25 cellular contexts compared by ENCODE assay signal in the genomic region with DNA sequence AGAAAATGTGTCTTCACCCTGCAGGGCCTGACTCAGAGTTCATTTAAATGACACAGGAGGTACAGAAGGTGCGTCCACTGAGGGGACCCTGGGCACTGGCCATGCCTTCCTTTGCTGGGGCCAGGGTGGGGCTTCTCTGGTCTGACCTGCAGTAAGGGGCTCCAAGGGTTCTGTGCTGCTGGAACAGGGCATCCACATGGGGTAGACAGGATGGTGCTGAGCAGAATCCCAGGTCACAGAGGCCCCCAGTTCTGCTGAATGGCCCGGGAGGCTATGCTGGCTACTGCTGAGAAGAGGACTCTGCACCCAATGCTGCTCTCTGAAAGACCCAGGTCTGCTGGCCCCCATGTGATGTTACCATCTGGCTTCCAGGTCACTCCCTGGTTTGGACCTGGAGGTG.
DNase-seq lines count a peak whose midpoint lies in the region; ATAC-seq and TF ChIP-seq lines count a peak whose summit lies in the region.
"Had no signal": no experiment of that assay in that cellular context is flagged by ENCODE, and none has a peak within 500 bp of the region (broad histone marks: within the 10 kb centered on the region; RNA-seq: fewer than 3 reads in every experiment).

No MANE protein-coding gene starts in this region.

- intact Hi-C loops in PC-9 (cut with micrococcal nuclease; ENCODE audit: unreplicated experiment) (no loop called here), sigmoid colon (cut with DNase I) (no loop called here)

- H3K27ac ChIP-seq in PC-9 (no peak overlapping the region), sigmoid colon (no peak overlapping the region)
- H3K27ac ChIP-seq: A549; BLaER1 treated with 17β-estradiol and CSF1 and Interleukin-3, amounts not matched to agents 10 nM and 100 nM; GM23248 had no signal

- H3K4me2 ChIP-seq in PC-9 = peak overlapping the region; percentile 32; the same call in 1 of the 2 replicates
- H3K4me2 ChIP-seq: A549; BLaER1 treated with 17β-estradiol and CSF1 and Interleukin-3, amounts not matched to agents 10 nM and 100 nM had no signal

- POLR2A ChIA-PET in PC-9 (lab: Charles Lee; ENCODE audit: unreplicated experiment) = no interaction called here

- no peak for DNase-seq in PC-9
- peak; percentile 82 for DNase-seq in mesenteric fat pad (ENCODE audit: low spot score)
- DNase-seq in nephron progenitor cell = no peak
- peak; percentile 25 for DNase-seq in sigmoid colon
- no peak for DNase-seq in NCI-H2171 treated with DMSO at 0.1 percent for 48 hours (lab: John Stamatoyannopoulos, UW)
- DNase-seq in SIG-M5 (lab: John Stamatoyannopoulos, UW) = no peak
- DNase-seq: 8988T; ACHN; AML-193; BE2C; CD4-positive, alpha-beta T cell; CD8-positive, alpha-beta memory T cell; DMS 273 treated with DMSO at 0.1 percent for 48 hours; DMS79; EL; GDM1; GM23248; H7; HCEC 1CT had no signal

- H3K9me3 Mint-ChIP-seq in nephron progenitor cell = peaks cover 3% of the 10 kb centered on the region
- H3K9me3 Mint-ChIP-seq: CD4-positive, alpha-beta T cell had no signal

- peak overlapping the region; percentile 86 for H3K27ac Mint-ChIP-seq in nephron progenitor cell
- H3K27ac Mint-ChIP-seq: CD14-positive monocyte; CD4-positive, alpha-beta T cell had no signal

- no TSS peak for BruUV-seq in PC-9 (replicated peaks; lab: Mats Ljungman, UMichigan)

- H3K4me1 Mint-ChIP-seq in nephron progenitor cell = peaks cover 6% of the 10 kb centered on the region

- H4K20me1 ChIP-seq in PC-9 (ENCODE audit: insufficient read depth) = no peaks in the 10 kb centered on the region
- H4K20me1 ChIP-seq: BLaER1 treated with 17β-estradiol and CSF1 and Interleukin-3, amounts not matched to agents 10 nM and 100 nM had no signal

- H3K27me3 ChIP-seq in PC-9 (ENCODE audit: insufficient read depth, low read depth) (no peaks in the 10 kb centered on the region), sigmoid colon (no peaks in the 10 kb centered on the region)
- H3K27me3 ChIP-seq: BE2C; BLaER1 treated with 17β-estradiol and CSF1 and Interleukin-3, amounts not matched to agents 10 nM and 100 nM had no signal

- no peak for TF ChIP-seq EP300 in sigmoid colon (IDR thresholded peaks at IDR 0.05)

- TF ChIP-seq CTCF in PC-9 (conservative IDR thresholded peaks at IDR 0.05) (no peak), nephron progenitor cell (IDR thresholded peaks at IDR 0.05) (no peak), sigmoid colon (IDR thresholded peaks at IDR 0.05) (no peak)

- H3K27me3 Mint-ChIP-seq in nephron progenitor cell (ENCODE audit: low read depth, poor library complexity) = peaks cover 11% of the 10 kb centered on the region
- H3K27me3 Mint-ChIP-seq: CD4-positive, alpha-beta T cell had no signal

- H3K9me2 ChIP-seq in PC-9 (ENCODE audit: insufficient read depth) = no peaks in the 10 kb centered on the region

- ATAC-seq in GM21423 (IDR thresholded peaks at IDR 0.05; ENCODE audit: unreplicated experiment) (no peak), HG02571 (IDR thresholded peaks at IDR 0.05; ENCODE audit: unreplicated experiment) (no peak)
- ATAC-seq: A549, GM12878 had no signal

- CTCF ChIA-PET in PC-9 (lab: Charles Lee) = no interaction called here

- peak overlapping the region; percentile 23; the same call in 1 of the 2 replicates for H2AFZ ChIP-seq in PC-9
- H2AFZ ChIP-seq: GM23248 had no signal

- H3K9me3 ChIP-seq in PC-9 (ENCODE audit: insufficient read depth, low read depth) = peaks cover 4% of the 10 kb centered on the region; the same call in 1 of the 2 replicates
- no peaks in the 10 kb centered on the region for H3K9me3 ChIP-seq in sigmoid colon
- H3K9me3 ChIP-seq: A549, BE2C had no signal

- no peak overlapping the region for H3K4me3 Mint-ChIP-seq in nephron progenitor cell
- H3K4me3 Mint-ChIP-seq: CD14-positive monocyte; CD4-positive, alpha-beta T cell; CD8-positive, alpha-beta memory T cell had no signal

- H3F3A ChIP-seq in PC-9 (ENCODE audit: insufficient read depth, low read depth) = peaks cover 18% of the 10 kb centered on the region; the same call in 1 of the 2 replicates

- H3K36me3 ChIP-seq in PC-9 (ENCODE audit: low read depth) (no peaks in the 10 kb centered on the region), sigmoid colon (no peaks in the 10 kb centered on the region)
- H3K36me3 ChIP-seq: BE2C had no signal

- H3K4me3 ChIP-seq in PC-9 = no peak overlapping the region
- H3K4me3 ChIP-seq in sigmoid colon = no peak overlapping the region
- H3K4me3 ChIP-seq: A549; BLaER1 treated with 17β-estradiol and CSF1 and Interleukin-3, amounts not matched to agents 10 nM and 100 nM; GM12878; GM23248 had no signal

- H3K79me2 ChIP-seq in PC-9 (ENCODE audit: low read depth) = no peaks in the 10 kb centered on the region

- no peaks in the 10 kb centered on the region for H3K36me3 Mint-ChIP-seq in nephron progenitor cell (ENCODE audit: low read depth)
- H3K36me3 Mint-ChIP-seq: CD14-positive monocyte; CD8-positive, alpha-beta memory T cell had no signal

- 85 to 90% methylated on average over 2 of the region's 2 CpGs for WGBS in sigmoid colon, 2 donors

- no peak for TF ChIP-seq POLR2A in sigmoid colon (IDR thresholded peaks at IDR 0.05)

- H3K4me1 ChIP-seq in PC-9 (replicated peaks; ENCODE audit: insufficient read depth) (peaks cover 49% of the 10 kb centered on the region), sigmoid colon (peaks cover 0 to 7% (median 2%) of the 10 kb centered on the region in 4 donors)
- H3K4me1 ChIP-seq: A549, BE2C had no signal

Comparison
In these comparisons a context has a peak if more than half of its experiments do, and no peak if none do; other contexts are left out.
1. DNase-seq: peak in mesenteric fat pad (single experiment) and sigmoid colon (single experiment); none in PC-9 (0 of 2), nephron progenitor cell (single experiment), NCI-H2171 treated with DMSO at 0.1 percent for 48 hours (single experiment) and SIG-M5 (single experiment).